ENCODE assay signal across 15 cellular contexts in the genomic region with DNA sequence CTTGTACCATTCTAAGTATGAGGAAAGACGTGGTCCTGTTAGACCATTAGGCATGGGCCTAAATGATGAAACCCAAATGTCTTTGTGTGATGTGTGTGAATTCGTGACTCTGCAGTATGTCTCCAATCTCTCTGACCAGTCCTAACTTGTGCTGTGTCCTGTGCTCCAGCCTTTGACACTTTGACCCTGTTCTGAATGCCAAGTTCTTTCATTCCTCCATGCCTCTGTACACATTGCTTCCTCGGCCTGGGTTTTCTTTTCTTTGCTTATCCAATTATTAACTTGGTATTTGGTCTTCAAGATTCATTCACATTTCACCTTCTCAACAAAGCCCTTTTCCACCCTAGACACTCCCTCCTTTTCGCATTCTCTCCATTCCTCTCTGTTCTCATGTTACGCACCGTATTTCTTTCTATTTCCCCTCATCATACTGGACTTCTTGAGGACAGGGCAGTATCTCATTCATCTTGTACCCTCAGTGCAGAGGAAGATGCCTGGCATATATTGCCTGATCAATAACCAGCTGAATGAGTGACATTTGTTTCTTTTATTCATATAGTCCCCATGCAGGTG.
DNase-seq lines count a peak whose midpoint lies in the region; ATAC-seq and TF ChIP-seq lines count a peak whose summit lies in the region.
"Had no signal": no experiment of that assay in that cellular context is flagged by ENCODE, and none has a peak within 500 bp of the region (broad histone marks: within the 10 kb centered on the region; RNA-seq: fewer than 3 reads in every experiment).

No MANE protein-coding gene starts in this region.

- POLR2A ChIA-PET in RWPE1 (lab: Yijun Ruan, JAX; ENCODE audit: low non-redundant PET): no interaction called here

- H3F3A ChIP-seq in GM23338 (replicated peaks; ENCODE audit: low read depth): no peaks in the 10 kb centered on the region

- TF ChIP-seq CTCF in GM23338 (conservative IDR thresholded peaks at IDR 0.05; ENCODE audit: low read depth in 2 of 2) (no peak), epithelial cell of proximal tubule (conservative IDR thresholded peaks at IDR 0.05; ENCODE audit: low read depth, low read length) (no peak), progenitor cell of endocrine pancreas (IDR thresholded peaks at IDR 0.05; ENCODE audit: unreplicated experiment) (no peak), RWPE1 (conservative IDR thresholded peaks at IDR 0.05; ENCODE audit: low read depth) (no peak)

- H3K27me3 Mint-ChIP-seq in GM23338 (ENCODE audit: insufficient read depth, low read depth, poor library complexity): peaks cover 13% of the 10 kb centered on the region
- no peaks in the 10 kb centered on the region for H3K27me3 Mint-ChIP-seq in progenitor cell of endocrine pancreas

- CTCF ChIA-PET in RWPE1 (lab: Yijun Ruan, JAX): no interaction called here

- H3K27ac ChIP-seq in GM23338 (ENCODE audit: low read depth) (no peak overlapping the region), RWPE1 (no peak overlapping the region)

- no peaks in the 10 kb centered on the region for H3K36me3 ChIP-seq in GM23338 (ENCODE audit: insufficient read depth)

- no peaks in the 10 kb centered on the region for H3K79me2 ChIP-seq in GM23338 (replicated peaks; ENCODE audit: insufficient read depth)

- H3K36me3 Mint-ChIP-seq in GM23338 (ENCODE audit: low read depth) (peaks cover 8% of the 10 kb centered on the region; the same call in 2 of the 3 replicates), progenitor cell of endocrine pancreas (ENCODE audit: insufficient read depth) (peaks cover 9% of the 10 kb centered on the region)
- H3K36me3 Mint-ChIP-seq: CD14-positive monocyte; CD8-positive, alpha-beta T cell had no signal

- H3K27ac Mint-ChIP-seq in GM23338: no peak overlapping the region
- peak overlapping the region; percentile 90 for H3K27ac Mint-ChIP-seq in progenitor cell of endocrine pancreas
- H3K27ac Mint-ChIP-seq: CD14-positive monocyte; CD8-positive, alpha-beta T cell had no signal

- no peak overlapping the region for H3K4me3 Mint-ChIP-seq in GM23338
- peak overlapping the region; percentile 3 for H3K4me3 Mint-ChIP-seq in progenitor cell of endocrine pancreas (ENCODE audit: low read depth)
- H3K4me3 Mint-ChIP-seq: CD14-positive monocyte; CD8-positive, alpha-beta T cell had no signal

- H4K20me1 ChIP-seq in GM23338 (replicated peaks; ENCODE audit: insufficient read depth): no peaks in the 10 kb centered on the region

- ATAC-seq in GM23338 (no peak), GM19395 (IDR thresholded peaks at IDR 0.05; ENCODE audit: unreplicated experiment) (no peak)
- ATAC-seq: CD8-positive, alpha-beta T cell; HCT116 had no signal

- intact Hi-C loops in head of caudate nucleus (cut with DNase I): no loop called here

- no peaks in the 10 kb centered on the region for H3K4me1 ChIP-seq in GM23338 (ENCODE audit: insufficient read depth)

- no peak overlapping the region for H3K4me3 ChIP-seq in GM23338
- no peak overlapping the region for H3K4me3 ChIP-seq in epithelial cell of proximal tubule (ENCODE audit: low read depth, low read length)

- no peak overlapping the region for H3K4me2 ChIP-seq in GM23338

- no peaks in the 10 kb centered on the region for H3K27me3 ChIP-seq in GM23338 (ENCODE audit: insufficient read depth)

- H3K4me1 Mint-ChIP-seq in GM23338 (no peaks in the 10 kb centered on the region; the same call in 2 of the 3 replicates), progenitor cell of endocrine pancreas (ENCODE audit: low read depth) (peaks cover 16% of the 10 kb centered on the region)
- H3K4me1 Mint-ChIP-seq: CD14-positive monocyte had no signal

- DNase-seq in GM23338 (ENCODE audit: low spot score): no peak
- peak; percentile 43 for DNase-seq in epithelial cell of proximal tubule (ENCODE audit: low read depth)
- DNase-seq in progenitor cell of endocrine pancreas (ENCODE audit: low spot score, unreplicated experiment): no peak
- DNase-seq in RWPE1 (ENCODE audit: low spot score): no peak
- DNase-seq in head of caudate nucleus: no peak
- no peak for DNase-seq in NCI-H1436 (lab: John Stamatoyannopoulos, UW)
- DNase-seq: CD8-positive, alpha-beta T cell; COR-L47; DMS79 treated with DMSO at 0.1 percent for 48 hours; EL; IMR-90; KG1 had no signal

- H3K9me2 ChIP-seq in GM23338 (ENCODE audit: insufficient read depth): peaks cover 9% of the 10 kb centered on the region; the same call in 1 of the 2 replicates

- H3K9me3 Mint-ChIP-seq in GM23338: peaks cover 8% of the 10 kb centered on the region
- H3K9me3 Mint-ChIP-seq in progenitor cell of endocrine pancreas (ENCODE audit: low read depth): peaks cover 13% of the 10 kb centered on the region
- H3K9me3 Mint-ChIP-seq: CD8-positive, alpha-beta T cell had no signal

- H2AFZ ChIP-seq in GM23338: peak overlapping the region; percentile 43; the same call in 1 of the 2 replicates

TF ChIP-seq in GM23338, 12 proteins besides CTCF, POLR2A, EP300 and RAD21:
- TF ChIP-seq EZH2phosphoT487 (IDR thresholded peaks at IDR 0.05; ENCODE audit: unreplicated experiment): no peak
- no peak for TF ChIP-seq ZNF114 (CRISPR knock-in tag; IDR thresholded peaks at IDR 0.05)
- TF ChIP-seq JUNB (IDR thresholded peaks at IDR 0.05; ENCODE audit: unreplicated experiment): no peak
- no peak for TF ChIP-seq ZNF331 (CRISPR knock-in tag; IDR thresholded peaks at IDR 0.05; ENCODE audit: low read depth)
- TF ChIP-seq CREB1 (CRISPR knock-in tag; IDR thresholded peaks at IDR 0.05; ENCODE audit: low read depth): no peak
- no peak for TF ChIP-seq NANOG (IDR thresholded peaks at IDR 0.05; ENCODE audit: borderline replicate concordance)
- TF ChIP-seq STAT1 (IDR thresholded peaks at IDR 0.05; ENCODE audit: unreplicated experiment): no peak
- TF ChIP-seq, protein P1, sequence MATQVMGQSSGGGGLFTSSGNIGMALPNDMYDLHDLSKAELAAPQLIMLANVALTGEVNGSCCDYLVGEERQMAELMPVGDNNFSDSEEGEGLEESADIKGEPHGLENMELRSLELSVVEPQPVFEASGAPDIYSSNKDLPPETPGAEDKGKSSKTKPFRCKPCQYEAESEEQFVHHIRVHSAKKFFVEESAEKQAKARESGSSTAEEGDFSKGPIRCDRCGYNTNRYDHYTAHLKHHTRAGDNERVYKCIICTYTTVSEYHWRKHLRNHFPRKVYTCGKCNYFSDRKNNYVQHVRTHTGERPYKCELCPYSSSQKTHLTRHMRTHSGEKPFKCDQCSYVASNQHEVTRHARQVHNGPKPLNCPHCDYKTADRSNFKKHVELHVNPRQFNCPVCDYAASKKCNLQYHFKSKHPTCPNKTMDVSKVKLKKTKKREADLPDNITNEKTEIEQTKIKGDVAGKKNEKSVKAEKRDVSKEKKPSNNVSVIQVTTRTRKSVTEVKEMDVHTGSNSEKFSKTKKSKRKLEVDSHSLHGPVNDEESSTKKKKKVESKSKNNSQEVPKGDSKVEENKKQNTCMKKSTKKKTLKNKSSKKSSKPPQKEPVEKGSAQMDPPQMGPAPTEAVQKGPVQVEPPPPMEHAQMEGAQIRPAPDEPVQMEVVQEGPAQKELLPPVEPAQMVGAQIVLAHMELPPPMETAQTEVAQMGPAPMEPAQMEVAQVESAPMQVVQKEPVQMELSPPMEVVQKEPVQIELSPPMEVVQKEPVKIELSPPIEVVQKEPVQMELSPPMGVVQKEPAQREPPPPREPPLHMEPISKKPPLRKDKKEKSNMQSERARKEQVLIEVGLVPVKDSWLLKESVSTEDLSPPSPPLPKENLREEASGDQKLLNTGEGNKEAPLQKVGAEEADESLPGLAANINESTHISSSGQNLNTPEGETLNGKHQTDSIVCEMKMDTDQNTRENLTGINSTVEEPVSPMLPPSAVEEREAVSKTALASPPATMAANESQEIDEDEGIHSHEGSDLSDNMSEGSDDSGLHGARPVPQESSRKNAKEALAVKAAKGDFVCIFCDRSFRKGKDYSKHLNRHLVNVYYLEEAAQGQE (IDR thresholded peaks at IDR 0.05; ENCODE audit: unreplicated experiment): no peak
